10 cellular contexts compared by ENCODE assay signal in the genomic region with DNA sequence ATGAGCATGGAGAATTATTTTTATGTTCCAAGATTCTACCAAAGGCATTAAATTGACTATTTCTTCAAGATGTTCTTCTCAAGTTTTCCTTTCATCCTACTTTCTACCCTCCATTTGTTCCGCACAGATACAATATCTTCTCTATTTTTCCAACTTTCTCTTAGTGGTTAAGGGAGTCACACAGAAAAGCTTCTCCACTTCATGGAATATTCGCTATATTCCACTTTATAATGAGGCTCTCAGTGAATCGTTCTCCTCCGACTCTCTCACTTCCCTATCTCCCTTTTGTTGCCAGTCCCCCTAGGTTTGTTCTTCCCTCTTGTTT. TPM values are rescaled to one million over a fixed set of nuclear protein-coding genes. Genes with fewer than 3 reads are reported as not detected.
DNase-seq lines count a peak whose midpoint lies in the region; ATAC-seq and TF ChIP-seq lines count a peak whose summit lies in the region.
"Had no signal": no experiment of that assay in that cellular context is flagged by ENCODE, and none has a peak within 500 bp of the region (broad histone marks: within the 10 kb centered on the region; RNA-seq: fewer than 3 reads in every experiment).

No MANE protein-coding gene starts in this region.

- H3K4me1 ChIP-seq in endodermal cell (ENCODE audit: control insufficient read depth, insufficient read depth, low read length), result no peaks in the 10 kb centered on the region
- peaks cover 28% of the 10 kb centered on the region for H3K4me1 ChIP-seq in mucosa of stomach (ENCODE audit: control insufficient read depth, insufficient read depth, low read length)
- peaks cover 3 to 25% (median 4%) of the 10 kb centered on the region in 4 donors for H3K4me1 ChIP-seq in upper lobe of left lung
- H3K4me1 ChIP-seq: BLaER1 had no signal

- DNase-seq in activated naive CD8-positive, alpha-beta T cell treated with anti-CD3 and anti-CD28 coated beads, Interleukin-2, amount 10 ng/mL, durations not matched to agents 7 days and 5 days, result no peak
- DNase-seq in activated naive CD8-positive, alpha-beta T cell treated with anti-CD3 and anti-CD28 coated beads for 36 hours, result no peak
- DNase-seq in endodermal cell (no peak), upper lobe of left lung (no peak), DMS79 (lab: John Stamatoyannopoulos, UW) (no peak)
- DNase-seq in activated CD4-positive, CD25-positive, alpha-beta regulatory T cell treated with anti-CD3 and anti-CD28 coated beads, Interleukin-2, amount 50 U/mL, for 72 hours, result no peak
- DNase-seq: activated CD4-positive, alpha-beta T cell treated with anti-CD3 and anti-CD28 coated beads, Interleukin-2, amount 50 U/mL, for 1 hour had no signal

- no peak for TF ChIP-seq POLR2A in upper lobe of left lung (IDR thresholded peaks at IDR 0.05)

- H3K4me3 ChIP-seq in endodermal cell (ENCODE audit: low read length) (peak overlapping the region; percentile 90), mucosa of stomach (ENCODE audit: low read length) (peak overlapping the region; percentile 47), upper lobe of left lung (peak overlapping the region in 3 of 4 donors; percentile 60 to 81 (median 71))
- H3K4me3 ChIP-seq: BLaER1 had no signal

- H3K27me3 Mint-ChIP-seq in activated naive CD8-positive, alpha-beta T cell treated with anti-CD3 and anti-CD28 coated beads, Interleukin-2, amount 10 ng/mL, durations not matched to agents 7 days and 5 days, result peaks cover 53% of the 10 kb centered on the region
- H3K27me3 Mint-ChIP-seq in activated naive CD8-positive, alpha-beta T cell treated with anti-CD3 and anti-CD28 coated beads for 36 hours, result peaks cover 69% of the 10 kb centered on the region
- H3K27me3 Mint-ChIP-seq in endodermal cell (ENCODE audit: insufficient read depth), result peaks cover 4% of the 10 kb centered on the region

- H3K36me3 ChIP-seq in endodermal cell (ENCODE audit: control insufficient read depth, insufficient read depth, low read length) (no peaks in the 10 kb centered on the region), mucosa of stomach (ENCODE audit: control insufficient read depth, insufficient read depth, low read length) (no peaks in the 10 kb centered on the region), upper lobe of left lung (no peaks in the 10 kb centered on the region)
- H3K36me3 ChIP-seq: BLaER1 had no signal

- H3K4me1 Mint-ChIP-seq in activated naive CD8-positive, alpha-beta T cell treated with anti-CD3 and anti-CD28 coated beads, Interleukin-2, amount 10 ng/mL, durations not matched to agents 7 days and 5 days, result peaks cover 9% of the 10 kb centered on the region
- H3K4me1 Mint-ChIP-seq in activated naive CD8-positive, alpha-beta T cell treated with anti-CD3 and anti-CD28 coated beads for 36 hours, result peaks cover 6% of the 10 kb centered on the region
- peaks cover 34% of the 10 kb centered on the region for H3K4me1 Mint-ChIP-seq in endodermal cell

- H3K9me3 ChIP-seq in endodermal cell (ENCODE audit: control insufficient read depth, low read length) (no peaks in the 10 kb centered on the region), mucosa of stomach (ENCODE audit: control insufficient read depth, low read length) (no peaks in the 10 kb centered on the region), upper lobe of left lung (no peaks in the 10 kb centered on the region)

- H3K27ac ChIP-seq in endodermal cell (ENCODE audit: low read depth, low read length) (peak overlapping the region; percentile 81), upper lobe of left lung (peak overlapping the region; percentile 82 to 89 (median 86))
- H3K27ac ChIP-seq: BLaER1 had no signal

- H3K4me3 Mint-ChIP-seq in activated naive CD8-positive, alpha-beta T cell treated with anti-CD3 and anti-CD28 coated beads, Interleukin-2, amount 10 ng/mL, durations not matched to agents 7 days and 5 days, result peak overlapping the region; percentile 36
- H3K4me3 Mint-ChIP-seq in activated naive CD8-positive, alpha-beta T cell treated with anti-CD3 and anti-CD28 coated beads for 36 hours, result no peak overlapping the region
- H3K4me3 Mint-ChIP-seq in endodermal cell, result peak overlapping the region; percentile 67

- no peak for TF ChIP-seq EP300 in upper lobe of left lung (IDR thresholded peaks at IDR 0.05)

- H3K36me3 Mint-ChIP-seq in activated naive CD8-positive, alpha-beta T cell treated with anti-CD3 and anti-CD28 coated beads, Interleukin-2, amount 10 ng/mL, durations not matched to agents 7 days and 5 days, result no peaks in the 10 kb centered on the region
- H3K36me3 Mint-ChIP-seq in activated naive CD8-positive, alpha-beta T cell treated with anti-CD3 and anti-CD28 coated beads for 36 hours, result no peaks in the 10 kb centered on the region
- H3K36me3 Mint-ChIP-seq in endodermal cell (ENCODE audit: low read depth), result peaks cover 7% of the 10 kb centered on the region

- POLR2A ChIA-PET in activated naive CD8-positive, alpha-beta T cell treated with anti-CD3 and anti-CD28 coated beads, Interleukin-2, amount 10 ng/mL, durations not matched to agents 7 days and 5 days (lab: Charles Lee), result no interaction called here

- WGBS in endodermal cell (ENCODE audit: insufficient coverage in 1 of 2, insufficient read length in 1 of 2), 2 experiments, result 0 to 4% methylated on average over 1 to 4 of the region's 4 CpGs
- WGBS in upper lobe of left lung, 2 donors, result 42 to 53% methylated on average over 4 of the region's 4 CpGs

- H3K27me3 ChIP-seq in endodermal cell (ENCODE audit: control insufficient read depth, insufficient read depth, low read length, poor library complexity, severe bottlenecking) (no peaks in the 10 kb centered on the region), mucosa of stomach (ENCODE audit: control insufficient read depth, insufficient read depth, low read length) (no peaks in the 10 kb centered on the region), upper lobe of left lung (no peaks in the 10 kb centered on the region)
- H3K27me3 ChIP-seq: BLaER1 had no signal

- TF ChIP-seq CTCF in endodermal cell (conservative IDR thresholded peaks at IDR 0.05) (no peak), upper lobe of left lung (IDR thresholded peaks at IDR 0.05) (no peak)

- H3K9ac ChIP-seq in endodermal cell (ENCODE audit: extremely low read depth, low read length, poor library complexity, severe bottlenecking) (peak overlapping the region; percentile 81), mucosa of stomach (ENCODE audit: low read length) (peak overlapping the region; percentile 90)
- H3K9ac ChIP-seq: BLaER1 had no signal

- no peak overlapping the region for H3K27ac Mint-ChIP-seq in activated naive CD8-positive, alpha-beta T cell treated with anti-CD3 and anti-CD28 coated beads, Interleukin-2, amount 10 ng/mL, durations not matched to agents 7 days and 5 days
- no peak overlapping the region for H3K27ac Mint-ChIP-seq in activated naive CD8-positive, alpha-beta T cell treated with anti-CD3 and anti-CD28 coated beads for 36 hours
- peak overlapping the region; percentile 99 for H3K27ac Mint-ChIP-seq in endodermal cell

- no peak for ATAC-seq in activated naive CD8-positive, alpha-beta T cell treated with anti-CD3 and anti-CD28 coated beads, Interleukin-2, amount 10 ng/mL, durations not matched to agents 7 days and 5 days (ENCODE audit: low read depth)
- no peak for ATAC-seq in upper lobe of left lung (ENCODE audit: low FRiP score in 2 of 2)
- ATAC-seq in GM18498 (IDR thresholded peaks at IDR 0.05; ENCODE audit: unreplicated experiment), result no peak

- H3K9me3 Mint-ChIP-seq in activated naive CD8-positive, alpha-beta T cell treated with anti-CD3 and anti-CD28 coated beads, Interleukin-2, amount 10 ng/mL, durations not matched to agents 7 days and 5 days, result no peaks in the 10 kb centered on the region
- no peaks in the 10 kb centered on the region for H3K9me3 Mint-ChIP-seq in activated naive CD8-positive, alpha-beta T cell treated with anti-CD3 and anti-CD28 coated beads for 36 hours
- H3K9me3 Mint-ChIP-seq in endodermal cell, result no peaks in the 10 kb centered on the region

RNA-seq across cellular contexts. Expression of a gene that starts 1.3 kb away (rescaled TPM):
- not detected for total RNA-seq in activated naive CD8-positive, alpha-beta T cell treated with anti-CD3 and anti-CD28 coated beads, Interleukin-2, amount 10 ng/mL, durations not matched to agents 7 days and 5 days
- total RNA-seq in activated naive CD8-positive, alpha-beta T cell treated with anti-CD3 and anti-CD28 coated beads for 36 hours, result not detected
- total RNA-seq in endodermal cell (10 to 100 TPM; 48.8 to 55.6 TPM), upper lobe of left lung (100 to 1,000 TPM in 4 of 6 donors, 10 to 100 TPM in 2; 91.2 to 225 (median 103) TPM)
- 22.1 TPM for polyA plus RNA-seq in endodermal cell (2013, experiment 1 of 2)
- polyA plus RNA-seq in endodermal cell (2013, experiment 2 of 2), result 22.5 TPM

RNA-seq across cellular contexts. Expression of a gene that starts 47.1 kb away (rescaled TPM):
- total RNA-seq in activated naive CD8-positive, alpha-beta T cell treated with anti-CD3 and anti-CD28 coated beads, Interleukin-2, amount 10 ng/mL, durations not matched to agents 7 days and 5 days, result not detected
- not detected for total RNA-seq in activated naive CD8-positive, alpha-beta T cell treated with anti-CD3 and anti-CD28 coated beads for 36 hours
- not detected for total RNA-seq in endodermal cell
- not detected for polyA plus RNA-seq in endodermal cell (2013, experiment 1 of 2)
- polyA plus RNA-seq in endodermal cell (2013, experiment 2 of 2), result not detected
- total RNA-seq in upper lobe of left lung, result not detected

Comparison
In these comparisons a context has a peak if more than half of its experiments do, and no peak if none do; other contexts are left out.
1. RNA of a gene that starts 1.3 kb away (total RNA-seq): 91.2 to 225 TPM in upper lobe of left lung and 48.8 to 55.6 TPM in endodermal cell; not detected in activated naive CD8-positive, alpha-beta T cell treated with anti-CD3 and anti-CD28 coated beads, Interleukin-2, amount 10 ng/mL, durations not matched to agents 7 days and 5 days and not detected in activated naive CD8-positive, alpha-beta T cell treated with anti-CD3 and anti-CD28 coated beads for 36 hours; every median in the first group is over 10 times any median in the second.
2. Peak in every context shown above with its lines, with median percentiles within 50 percentile points of each other: H3K4me3 ChIP-seq.